13 cellular contexts compared by ENCODE assay signal in the genomic region with DNA sequence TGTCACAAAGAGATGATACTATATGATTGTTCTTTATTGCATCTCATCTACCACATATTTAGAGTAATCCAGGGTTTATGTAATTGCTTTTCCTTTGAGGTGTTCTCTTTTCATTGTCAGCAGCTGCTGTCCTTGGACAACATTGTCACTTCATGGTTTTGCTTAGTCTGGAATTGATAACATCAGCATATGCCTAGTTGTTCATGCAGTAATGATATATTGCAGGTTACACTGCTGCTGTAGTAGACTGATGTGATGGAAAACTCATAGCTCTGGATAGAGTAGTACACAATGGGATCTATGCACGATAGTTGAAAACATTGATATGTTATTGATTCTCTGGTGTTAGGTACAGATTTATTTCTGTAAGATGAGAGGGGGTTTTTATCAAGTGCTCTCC.
"Had no signal": no experiment of that assay in that cellular context is flagged by ENCODE, and none has a peak within 500 bp of the region (broad histone marks: within the 10 kb centered on the region; RNA-seq: fewer than 3 reads in every experiment).

No MANE protein-coding gene starts in this region.

- H3K27me3 Mint-ChIP-seq: activated CD4-positive, alpha-beta memory T cell treated with anti-CD3 and anti-CD28 coated beads for 36 hours; memory B cell; stimulated activated naive B cell treated with anti-CD40 and anti-IgM and Interleukin-4, amounts not matched to agents 10 μg/mL and 1 μg/mL and 100 μg/mL, for 72 hours had no signal

- H3K4me1 Mint-ChIP-seq: nephron progenitor cell had no signal

- H3K4me3 Mint-ChIP-seq: activated CD4-positive, alpha-beta memory T cell treated with anti-CD3 and anti-CD28 coated beads for 36 hours; memory B cell; nephron progenitor cell; stimulated activated naive B cell treated with anti-CD40 and anti-IgM and Interleukin-4, amounts not matched to agents 10 μg/mL and 1 μg/mL and 100 μg/mL, for 72 hours had no signal

- DNase-seq: activated CD4-positive, alpha-beta memory T cell treated with anti-CD3 and anti-CD28 coated beads for 36 hours; activated CD4-positive, CD25-positive, alpha-beta regulatory T cell; activated naive CD4-positive, alpha-beta T cell treated with Interleukin-2 at 50 U/mL for 16 hours; activated T-cell treated with anti-CD3 and anti-CD28 coated beads, Interleukin-2, amount 50 U/mL, for 48 hours; left lung; nephron progenitor cell; psoas muscle; right lobe of liver; spleen; stimulated activated CD4-positive, alpha-beta T cell treated with anti-CD3 and anti-CD28 coated beads, Interleukin-1b, Interleukin-23, amount 100 ng/mL, for 48 hours; stimulated activated naive B cell treated with anti-CD40 and anti-IgM and Interleukin-4, amounts not matched to agents 10 μg/mL and 1 μg/mL and 100 μg/mL, for 72 hours; trophoblast cell had no signal

- H3K4me1 ChIP-seq: left lung, psoas muscle, right lobe of liver, spleen had no signal

- H3K27me3 ChIP-seq: left lung, right lobe of liver, spleen had no signal

- H3K9me3 ChIP-seq: left lung, psoas muscle, right lobe of liver, spleen had no signal

- H3K9me3 Mint-ChIP-seq: activated CD4-positive, alpha-beta memory T cell treated with anti-CD3 and anti-CD28 coated beads for 36 hours; memory B cell; stimulated activated naive B cell treated with anti-CD40 and anti-IgM and Interleukin-4, amounts not matched to agents 10 μg/mL and 1 μg/mL and 100 μg/mL, for 72 hours had no signal

- ATAC-seq: left lung; psoas muscle; right lobe of liver; stimulated activated naive B cell treated with anti-CD40 and anti-IgM and Interleukin-4, amounts not matched to agents 10 μg/mL and 1 μg/mL and 100 μg/mL, for 72 hours had no signal

- H3K27ac Mint-ChIP-seq: activated CD4-positive, alpha-beta memory T cell treated with anti-CD3 and anti-CD28 coated beads for 36 hours; memory B cell; nephron progenitor cell; stimulated activated naive B cell treated with anti-CD40 and anti-IgM and Interleukin-4, amounts not matched to agents 10 μg/mL and 1 μg/mL and 100 μg/mL, for 72 hours had no signal

- H3K4me3 ChIP-seq: left lung, psoas muscle, right lobe of liver, spleen had no signal

- H3K36me3 ChIP-seq: left lung, right lobe of liver, spleen had no signal

- H3K36me3 Mint-ChIP-seq: memory B cell; stimulated activated naive B cell treated with anti-CD40 and anti-IgM and Interleukin-4, amounts not matched to agents 10 μg/mL and 1 μg/mL and 100 μg/mL, for 72 hours had no signal
